Comparison of ENCODE assay signal across 9 cellular contexts in the genomic region with DNA sequence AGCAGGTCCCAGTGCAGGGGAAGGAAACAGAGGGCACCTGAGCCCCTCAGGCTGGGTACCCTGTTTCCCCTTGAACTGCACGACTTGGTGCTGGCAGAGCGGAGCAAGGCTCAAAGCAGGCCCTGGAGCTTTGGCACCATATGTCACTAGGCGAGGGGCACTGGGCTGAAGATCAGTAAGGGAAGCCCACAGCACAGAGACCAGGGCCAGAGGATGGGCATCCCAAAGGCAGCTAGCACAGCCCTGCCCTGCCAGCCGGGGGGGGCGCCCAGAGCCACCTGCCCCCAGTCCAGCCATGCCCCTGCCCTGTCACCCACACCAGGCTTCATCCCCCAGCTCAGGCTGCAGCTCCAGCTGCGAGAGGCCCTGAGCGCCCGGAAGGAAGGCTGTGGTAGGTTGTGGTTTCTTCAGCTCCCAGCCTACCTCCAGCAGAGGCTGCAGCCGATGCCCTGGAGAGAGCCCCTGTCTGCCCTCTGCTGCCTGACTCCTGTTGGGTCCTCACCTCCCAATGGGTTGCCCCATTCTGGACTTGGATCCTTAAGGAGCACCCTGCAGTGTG. TPM values are rescaled to one million over a fixed set of nuclear protein-coding genes. Genes with fewer than 3 reads are reported as not detected.
A peak's percentile ranks its signal among the peaks of the same experiment; 100 is the strongest.
DNase-seq lines count a peak whose midpoint lies in the region; ATAC-seq, FAIRE-seq and TF ChIP-seq lines count a peak whose summit lies in the region.
"Had no signal": no experiment of that assay in that cellular context is flagged by ENCODE, and none has a peak within 500 bp of the region (broad histone marks: within the 10 kb centered on the region; RNA-seq: fewer than 3 reads in every experiment).

No MANE protein-coding gene starts in this region.

- no peaks in the 10 kb centered on the region for H3K9me3 Mint-ChIP-seq in activated B cell treated with CpG ODN at 0.5 μM for 24 hours

- CTCF ChIA-PET in activated B cell treated with CpG ODN at 0.5 μM for 24 hours (lab: Charles Lee) = interaction anchor here (0.7 to 3.7 kb wide), 9 partner anchors 10 to 193 kb away, joined by 3 to 24 read pairs (median 4); a partner anchor contains a TSS

- peak overlapping the region; percentile 41 for H3K4me3 Mint-ChIP-seq in activated B cell treated with CpG ODN at 0.5 μM for 24 hours

- intact Hi-C loops in Right ventricle myocardium superior (cut with DNase I) = no loop called here
- intact Hi-C loops in Right ventricle myocardium inferior (cut with DNase I) = no loop called here
- intact Hi-C loops in activated B cell treated with CpG ODN at 0.5 μM for 24 hours (cut with micrococcal nuclease) = loop anchor here (2.0 kb wide), 1 partner anchor 15 kb away; no protein-coding TSS in a partner anchor
- intact Hi-C loops in vagina (cut with DNase I) = no loop called here

- H3K4me3 ChIP-seq in iPS-18c (ENCODE audit: insufficient read depth, low read depth, low read length) (peak overlapping the region; percentile 20; the same call in 1 of the 2 replicates), vagina (no peak overlapping the region)

- no peaks in the 10 kb centered on the region for H3K27me3 Mint-ChIP-seq in activated B cell treated with CpG ODN at 0.5 μM for 24 hours

- no peak overlapping the region for H3K27ac Mint-ChIP-seq in activated B cell treated with CpG ODN at 0.5 μM for 24 hours

- no peak for FAIRE-seq in D721Med (lab: Jason Lieb, UNC)
- FAIRE-seq: G401.6 had no signal

- peaks cover 9% of the 10 kb centered on the region for H3K36me3 Mint-ChIP-seq in activated B cell treated with CpG ODN at 0.5 μM for 24 hours (ENCODE audit: low read depth)

- no peaks in the 10 kb centered on the region for H3K27me3 ChIP-seq in vagina

- DNase-seq in Right ventricle myocardium superior (no peak), Right ventricle myocardium inferior (ENCODE audit: missing footprints) (no peak), HT-29 (ENCODE audit: low spot score) (peak; percentile 52), activated B cell treated with CpG ODN at 0.5 μM for 24 hours (no peak), vagina (ENCODE audit: extremely low spot score in 2 of 2) (no peak), D721Med (ENCODE audit: insufficient read length, low spot score) (no peak), NCI-H526 treated with DMSO at 0.1 percent for 48 hours (lab: John Stamatoyannopoulos, UW) (no peak)

- no peak for TF ChIP-seq POLR2A in vagina (IDR thresholded peaks at IDR 0.05)

- TF ChIP-seq CTCF in activated B cell treated with CpG ODN at 0.5 μM for 24 hours (IDR thresholded peaks at IDR 0.05) (no peak), vagina (IDR thresholded peaks at IDR 0.05) (no peak), D721Med (IDR thresholded peaks at IDR 0.05; ENCODE audit: insufficient read depth, missing control alignments) (no peak)

- H3K9me3 ChIP-seq in iPS-18c (ENCODE audit: control insufficient read depth, insufficient read depth, low read length) (no peaks in the 10 kb centered on the region), vagina (no peaks in the 10 kb centered on the region)

- POLR2A ChIA-PET in activated B cell treated with CpG ODN at 0.5 μM for 24 hours (lab: Charles Lee) = interaction anchor here (2.0 to 2.2 kb wide), 2 partner anchors 10 to 13 kb away, joined by 10 to 22 read pairs; no protein-coding TSS in a partner anchor

- peaks cover 58% of the 10 kb centered on the region for H3K4me1 Mint-ChIP-seq in activated B cell treated with CpG ODN at 0.5 μM for 24 hours

- peak; percentile 6 for ATAC-seq in Right ventricle myocardium superior (ENCODE audit: poor library complexity)
- ATAC-seq in Right ventricle myocardium inferior = no peak
- ATAC-seq in activated B cell treated with CpG ODN at 0.5 μM for 24 hours (ENCODE audit: low read depth) = peak; percentile 69

- peaks cover 85% of the 10 kb centered on the region for H3K4me1 ChIP-seq in vagina

- H3K36me3 ChIP-seq in vagina = no peaks in the 10 kb centered on the region

- peak overlapping the region; percentile 85 for H3K27ac ChIP-seq in vagina

RNA-seq across cellular contexts. Expression of a gene that starts 10.9 kb away (rescaled TPM):
- 13.7 TPM for total RNA-seq in Right ventricle myocardium superior
- 15.9 TPM for total RNA-seq in Right ventricle myocardium inferior
- 298 and 304 TPM in 2 replicates for total RNA-seq in HT-29 (2014; rRNA removed; shearing (Covaris generic))
- 33.3 and 34.5 TPM in 2 replicates for total RNA-seq in activated B cell treated with CpG ODN at 0.5 μM for 24 hours
- total RNA-seq in vagina = 57.2 TPM

RNA-seq across cellular contexts. Expression of a gene that starts 16.8 kb away (rescaled TPM):
- total RNA-seq in Right ventricle myocardium superior (18.6 TPM), Right ventricle myocardium inferior (19.4 TPM), activated B cell treated with CpG ODN at 0.5 μM for 24 hours (59.4 and 79.7 TPM in 2 replicates), vagina (28.5 TPM)
- total RNA-seq in HT-29 (2014; rRNA removed; shearing (Covaris generic)) = 49.5 and 50.4 TPM in 2 replicates

RNA-seq across cellular contexts. Expression of a gene that starts 22.3 kb away (rescaled TPM):
- total RNA-seq in Right ventricle myocardium superior (4.1 TPM), Right ventricle myocardium inferior (2.6 TPM), activated B cell treated with CpG ODN at 0.5 μM for 24 hours (11.0 and 11.1 TPM in 2 replicates), vagina (7.1 TPM)
- total RNA-seq in HT-29 (2014; rRNA removed; shearing (Covaris generic)) = 0.55 and 1.0 TPM in 2 replicates

RNA-seq across cellular contexts. Expression of a gene that starts 46.6 kb away (rescaled TPM):
- total RNA-seq in Right ventricle myocardium superior = not detected
- total RNA-seq in Right ventricle myocardium inferior = 0.35 TPM
- total RNA-seq in HT-29 (2014; rRNA removed; shearing (Covaris generic)) = not detected in 2 replicates
- 0.12 and 0.33 TPM in 2 replicates for total RNA-seq in activated B cell treated with CpG ODN at 0.5 μM for 24 hours
- total RNA-seq in vagina = 0.49 TPM
